Comparison of ENCODE assay signal across 15 cellular contexts in genomic region chr2:152161598-152161997, GRCh38.
"Had no signal": no experiment of that assay in that cellular context is flagged by ENCODE, and none has a peak within 500 bp of the region (broad histone marks: within the 10 kb centered on the region; RNA-seq: fewer than 3 reads in every experiment).

No MANE protein-coding gene starts in this region.

- H3K27me3 ChIP-seq: heart left ventricle, neural progenitor cell, pancreas, tibial artery, uterus had no signal

- DNase-seq: activated CD4-positive, alpha-beta memory T cell treated with anti-CD3 and anti-CD28 coated beads for 36 hours; activated CD4-positive, alpha-beta T cell treated with anti-CD3 and anti-CD28 coated beads for 36 hours; activated effector memory CD4-positive, alpha-beta T cell treated with Interleukin-2 at 50 U/mL for 16 hours; activated naive CD4-positive, alpha-beta T cell treated with anti-CD3 and anti-CD28 coated beads, Interleukin-2, amount 50 U/mL, for 16 hours; activated T-cell treated with anti-CD3 and anti-CD28 coated beads, Interleukin-2, amount 50 U/mL, for 24 hours; dermis blood vessel endothelial cell; effector memory CD8-positive, alpha-beta T cell; heart left ventricle; mammary epithelial cell; pancreas; retina; tibial artery; uterus had no signal

- H2AFZ ChIP-seq: neural progenitor cell had no signal

- H3K27ac ChIP-seq: heart left ventricle, neural progenitor cell, pancreas, tibial artery, uterus had no signal

- H3K4me2 ChIP-seq: neural progenitor cell had no signal

- H3K27me3 Mint-ChIP-seq: activated CD4-positive, alpha-beta memory T cell treated with anti-CD3 and anti-CD28 coated beads for 36 hours; activated CD4-positive, alpha-beta T cell treated with anti-CD3 and anti-CD28 coated beads for 36 hours; activated T-cell treated with anti-CD3 and anti-CD28 coated beads, Interleukin-2, amount 50 U/mL, for 24 hours; effector memory CD8-positive, alpha-beta T cell had no signal

- H3K4me1 ChIP-seq: neural progenitor cell had no signal

- H3K9me3 ChIP-seq: pancreas, tibial artery, uterus had no signal

- H3K36me3 Mint-ChIP-seq: stimulated activated effector memory CD8-positive, alpha-beta T cell treated with anti-CD3 and anti-CD28 coated beads, Interleukin-12 subunit alpha, Interleukin-12 subunit beta, amount 100 ng/mL, for 72 hours had no signal

- H3K27ac Mint-ChIP-seq: activated CD4-positive, alpha-beta memory T cell treated with anti-CD3 and anti-CD28 coated beads for 36 hours; activated CD4-positive, alpha-beta T cell treated with anti-CD3 and anti-CD28 coated beads for 36 hours; activated T-cell treated with anti-CD3 and anti-CD28 coated beads, Interleukin-2, amount 50 U/mL, for 24 hours; neural progenitor cell; stimulated activated effector memory CD8-positive, alpha-beta T cell treated with anti-CD3 and anti-CD28 coated beads, Interleukin-12 subunit alpha, Interleukin-12 subunit beta, amount 100 ng/mL, for 72 hours had no signal

- H3K4me3 ChIP-seq: heart left ventricle, neural progenitor cell, pancreas, tibial artery, uterus had no signal

- ATAC-seq: activated CD4-positive, alpha-beta T cell treated with anti-CD3 and anti-CD28 coated beads for 36 hours; effector memory CD8-positive, alpha-beta T cell; heart left ventricle; pancreas; stimulated activated effector memory CD8-positive, alpha-beta T cell treated with anti-CD3 and anti-CD28 coated beads, Interleukin-12 subunit alpha, Interleukin-12 subunit beta, amount 100 ng/mL, for 72 hours had no signal

- H3K4me1 Mint-ChIP-seq: neural progenitor cell had no signal

- H3K4me3 Mint-ChIP-seq: activated CD4-positive, alpha-beta memory T cell treated with anti-CD3 and anti-CD28 coated beads for 36 hours; activated CD4-positive, alpha-beta T cell treated with anti-CD3 and anti-CD28 coated beads for 36 hours; activated T-cell treated with anti-CD3 and anti-CD28 coated beads, Interleukin-2, amount 50 U/mL, for 24 hours; effector memory CD8-positive, alpha-beta T cell; neural progenitor cell; stimulated activated effector memory CD8-positive, alpha-beta T cell treated with anti-CD3 and anti-CD28 coated beads, Interleukin-12 subunit alpha, Interleukin-12 subunit beta, amount 100 ng/mL, for 72 hours had no signal

- H3K36me3 ChIP-seq: neural progenitor cell, pancreas, tibial artery, uterus had no signal
